Comparison of ENCODE assay signal across 15 cellular contexts in the genomic region with DNA sequence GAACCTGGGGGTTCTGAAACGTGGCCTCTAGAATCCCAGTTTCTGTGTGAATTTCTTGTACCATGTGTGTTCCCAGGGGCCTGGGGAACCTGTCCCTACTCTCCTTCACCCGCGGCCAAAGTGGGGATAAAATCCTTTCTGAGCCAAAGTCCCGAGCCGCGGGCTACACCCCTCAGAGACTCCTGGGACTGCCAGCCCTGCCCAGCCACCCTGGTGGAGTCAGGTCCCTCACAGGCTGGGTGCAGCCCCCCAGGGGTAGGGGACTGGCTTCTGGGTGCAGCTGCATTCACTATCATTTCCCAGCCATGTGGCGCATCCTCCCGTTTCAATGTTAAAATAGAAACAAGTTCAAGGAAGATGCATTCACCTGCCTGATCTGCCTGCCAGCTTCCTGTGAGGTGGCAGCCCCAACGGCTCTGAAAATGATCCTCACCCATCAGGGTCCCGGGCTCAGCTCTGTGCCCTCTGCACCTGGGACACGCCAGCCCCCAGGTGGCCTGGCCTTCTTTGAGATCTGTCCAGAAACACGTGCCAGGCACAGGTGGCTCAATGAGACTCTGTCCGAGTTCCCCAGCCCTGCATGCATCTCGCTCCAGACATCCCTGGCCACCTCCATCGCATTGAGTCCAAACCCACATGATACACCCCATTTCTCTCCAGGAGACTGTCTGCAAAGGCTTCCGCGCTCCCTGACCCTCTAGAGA.
A peak's percentile ranks its signal among the peaks of the same experiment; 100 is the strongest.
DNase-seq lines count a peak whose midpoint lies in the region; FAIRE-seq and TF ChIP-seq lines count a peak whose summit lies in the region.
"Had no signal": no experiment of that assay in that cellular context is flagged by ENCODE, and none has a peak within 500 bp of the region (broad histone marks: within the 10 kb centered on the region; RNA-seq: fewer than 3 reads in every experiment).

No MANE protein-coding gene starts in this region.

- H3K36me3 ChIP-seq in BLaER1 (no peaks in the 10 kb centered on the region), H7 (replicated peaks; ENCODE audit: control insufficient read depth, insufficient read depth, low read length) (no peaks in the 10 kb centered on the region), kidney (ENCODE audit: control insufficient read depth in 1 of 2, insufficient read depth in 2 of 2, low read length in 2 of 2) (no peaks in the 10 kb centered on the region), osteoblast (ENCODE audit: insufficient read depth, low read length) (no peaks in the 10 kb centered on the region)

- H3K27ac ChIP-seq in BLaER1 = no peak overlapping the region
- no peak overlapping the region for H3K27ac ChIP-seq in kidney (ENCODE audit: low read depth in 2 of 2, low read length in 2 of 2)
- H3K27ac ChIP-seq in osteoblast (ENCODE audit: low read depth, low read length) = no peak overlapping the region
- H3K27ac ChIP-seq: GM23248 had no signal

- DNase-seq in H7 (peak; percentile 31), kidney (peak; percentile 43), osteoblast (ENCODE audit: insufficient read length, low spot score, missing footprints) (peak; percentile 44), occipital lobe (lab: John Stamatoyannopoulos, UW) (no peak), C1 segment of cervical spinal cord (lab: John Stamatoyannopoulos, UW) (no peak), ecto neural progenitor cell (ENCODE audit: low spot score) (no peak)
- DNase-seq: ACHN; CD4-positive, CD25-positive, alpha-beta regulatory T cell; DMS53; GF-D8; GM23248; H9; IMR-90 had no signal

- H4K20me1 ChIP-seq in BLaER1 (no peaks in the 10 kb centered on the region), osteoblast (ENCODE audit: insufficient read depth, low read length) (no peaks in the 10 kb centered on the region)

- intact Hi-C loops in kidney (cut with DNase I) = no loop called here

- H3K27me3 ChIP-seq in BLaER1 (0 out of 2 replicates have a peak, but pooled peaks cover 6% of the 10 kb centered on the region), H7 (ENCODE audit: control insufficient read depth, insufficient read depth, low read length) (no peaks in the 10 kb centered on the region), osteoblast (ENCODE audit: insufficient read depth, low read length) (no peaks in the 10 kb centered on the region)

- TF ChIP-seq CTCF in kidney (IDR thresholded peaks at IDR 0.05; ENCODE audit: borderline replicate concordance, extremely low read depth, insufficient read depth) = no peak
- TF ChIP-seq CTCF in osteoblast (IDR thresholded peaks at IDR 0.05; ENCODE audit: extremely low read depth, low read depth, low read length) = no peak

- H3K4me2 ChIP-seq in BLaER1 = peak overlapping the region; percentile 55
- no peak overlapping the region for H3K4me2 ChIP-seq in osteoblast (ENCODE audit: insufficient read depth, low read length)

- peaks cover 32% of the 10 kb centered on the region for H3K4me1 ChIP-seq in BLaER1
- H3K4me1 ChIP-seq in kidney (ENCODE audit: control insufficient read depth in 1 of 2, insufficient read depth in 1 of 2, low read depth in 1 of 2, low read length in 2 of 2) = no peaks in the 10 kb centered on the region
- H3K4me1 ChIP-seq in osteoblast (ENCODE audit: insufficient read depth, low read length) = no peaks in the 10 kb centered on the region

- FAIRE-seq in kidney (lab: Jason Lieb, UNC) = no peak
- FAIRE-seq: GM19239 had no signal

- no peak overlapping the region for H3K4me3 ChIP-seq in BLaER1
- no peak overlapping the region for H3K4me3 ChIP-seq in H7 (ENCODE audit: insufficient read depth, low read depth, low read length)
- no peak overlapping the region for H3K4me3 ChIP-seq in kidney (ENCODE audit: low read length in 2 of 2)
- no peak overlapping the region for H3K4me3 ChIP-seq in osteoblast (ENCODE audit: insufficient read depth, low read length)
- H3K4me3 ChIP-seq: GM23248 had no signal

- no peak overlapping the region for H2AFZ ChIP-seq in osteoblast (ENCODE audit: low read length)
- H2AFZ ChIP-seq: GM23248 had no signal

- H3K9ac ChIP-seq in BLaER1 = no peak overlapping the region
- H3K9ac ChIP-seq in kidney (ENCODE audit: low read length in 2 of 2) = no peak overlapping the region
- H3K9ac ChIP-seq: GM23248 had no signal

- H3K79me2 ChIP-seq in osteoblast (ENCODE audit: insufficient read depth, low read length) = no peaks in the 10 kb centered on the region

- no peaks in the 10 kb centered on the region for H3K9me3 ChIP-seq in BLaER1
- H3K9me3 ChIP-seq in kidney (ENCODE audit: control insufficient read depth in 1 of 2, low read length in 2 of 2) = no peaks in the 10 kb centered on the region
- no peaks in the 10 kb centered on the region for H3K9me3 ChIP-seq in osteoblast (ENCODE audit: low read depth, low read length)

Comparison
In these comparisons a context has a peak if more than half of its experiments do, and no peak if none do; other contexts are left out.
1. DNase-seq: peak in H7 (single experiment), kidney (single experiment) and osteoblast (single experiment); none in occipital lobe (single experiment), C1 segment of cervical spinal cord (0 of 14) and ecto neural progenitor cell (single experiment).